In the genomic region with DNA sequence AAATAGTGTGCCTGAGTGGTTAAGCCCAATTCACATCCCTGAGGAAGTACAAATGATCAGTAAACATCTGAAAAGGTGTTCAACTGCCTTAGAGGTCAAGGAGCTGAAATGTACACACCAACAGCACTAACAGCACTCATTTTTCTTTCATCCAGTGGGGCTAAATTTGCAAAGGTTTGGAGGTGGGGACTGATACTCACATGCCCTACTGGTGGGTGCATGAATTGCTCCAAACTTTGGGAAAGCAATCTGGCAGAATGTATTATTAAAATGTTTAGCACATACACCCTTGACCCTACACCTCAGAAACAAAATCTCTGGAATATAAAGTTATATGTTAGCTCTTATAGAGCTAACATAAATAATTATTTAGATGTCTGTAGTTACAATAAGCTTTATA, we compare ENCODE assay signal across 11 cellular contexts. TPM values are rescaled to one million over a fixed set of nuclear protein-coding genes. Genes with fewer than 3 reads are reported as not detected.
DNase-seq lines count a peak whose midpoint lies in the region; ATAC-seq and TF ChIP-seq lines count a peak whose summit lies in the region.
"Had no signal": no experiment of that assay in that cellular context is flagged by ENCODE, and none has a peak within 500 bp of the region (broad histone marks: within the 10 kb centered on the region; RNA-seq: fewer than 3 reads in every experiment).

No MANE protein-coding gene starts in this region.

- no peak overlapping the region for H3K4me3 ChIP-seq in AG10803 (ENCODE audit: low read length)

- ATAC-seq in foreskin keratinocyte (peak; percentile 34), HG02870 (IDR thresholded peaks at IDR 0.05; ENCODE audit: unreplicated experiment) (no peak), HG03159 (IDR thresholded peaks at IDR 0.05; ENCODE audit: unreplicated experiment) (no peak), GM21390 (IDR thresholded peaks at IDR 0.05; ENCODE audit: unreplicated experiment) (no peak)
- ATAC-seq: natural killer cell had no signal

- H3K27ac ChIP-seq in foreskin keratinocyte = no peak overlapping the region

- no peaks in the 10 kb centered on the region for H3K4me1 ChIP-seq in foreskin keratinocyte

- DNase-seq in AG10803 (ENCODE audit: low read depth) (no peak), RPMI8226 (peak; percentile 29), foreskin keratinocyte (no peak)
- DNase-seq in activated naive CD4-positive, alpha-beta T cell treated with anti-CD3 and anti-CD28 coated beads, Interleukin-2, amount 50 U/mL, for 16 hours = no peak
- DNase-seq: aorta, natural killer cell had no signal

- TF ChIP-seq CTCF in AG10803 (conservative IDR thresholded peaks at IDR 0.05; ENCODE audit: low read length) = peak; percentile 38
- peak; percentile 38; the same call in 1 of the 2 replicates for TF ChIP-seq CTCF in GM12874 (IDR thresholded peaks at IDR 0.05; ENCODE audit: insufficient read depth, low read depth, low read length)
- TF ChIP-seq CTCF in foreskin keratinocyte (conservative IDR thresholded peaks at IDR 0.05) = peak; percentile 49

- H3K27me3 ChIP-seq in foreskin keratinocyte = peaks cover 27% of the 10 kb centered on the region

RNA-seq across cellular contexts. Expression of a gene that starts 19.0 kb away (rescaled TPM):
- total RNA-seq in foreskin keratinocyte = not detected in 2 replicates
- polyA plus RNA-seq in foreskin keratinocyte = not detected in 2 replicates
- total RNA-seq: glomerular endothelial cell had no signal
